In genomic region chr7:2444476-2444875, GRCh38 we compare ENCODE assay signal across 16 cellular contexts. TPM values are rescaled to one million over a fixed set of nuclear protein-coding genes. Genes with fewer than 3 reads are reported as not detected.
DNase-seq lines count a peak whose midpoint lies in the region; ATAC-seq, FAIRE-seq and TF ChIP-seq lines count a peak whose summit lies in the region.
"Had no signal": no experiment of that assay in that cellular context is flagged by ENCODE, and none has a peak within 500 bp of the region (broad histone marks: within the 10 kb centered on the region; RNA-seq: fewer than 3 reads in every experiment).

No MANE protein-coding gene starts in this region.

- H3K9me3 Mint-ChIP-seq in neural crest cell: no peaks in the 10 kb centered on the region
- H3K9me3 Mint-ChIP-seq in nephron progenitor cell: no peaks in the 10 kb centered on the region
- H3K9me3 Mint-ChIP-seq in activated CD8-positive, alpha-beta memory T cell treated with anti-CD3 and anti-CD28 coated beads, Interleukin-2, amount 10 ng/mL, durations not matched to agents 7 days and 5 days (ENCODE audit: low read depth): no peaks in the 10 kb centered on the region
- H3K9me3 Mint-ChIP-seq: CD4-positive, alpha-beta T cell; naive thymus-derived CD4-positive, alpha-beta T cell had no signal

- TF ChIP-seq RAD21 in HepG2 (CRISPR knock-in tag; IDR thresholded peaks at IDR 0.05): no peak

- POLR2A ChIA-PET in HepG2 (lab: Yijun Ruan, JAX): no interaction called here

- TF ChIP-seq CTCF in fibroblast of the aortic adventitia (IDR thresholded peaks at IDR 0.05; ENCODE audit: insufficient read depth, low read length) (no peak), neural crest cell (conservative IDR thresholded peaks at IDR 0.05) (no peak), nephron progenitor cell (IDR thresholded peaks at IDR 0.05) (no peak), HepG2 (CRISPR knock-in tag; IDR thresholded peaks at IDR 0.05) (no peak)

- no peak for ATAC-seq in activated CD8-positive, alpha-beta memory T cell treated with anti-CD3 and anti-CD28 coated beads, Interleukin-2, amount 10 ng/mL, durations not matched to agents 7 days and 5 days
- no peak for ATAC-seq in HepG2
- ATAC-seq: naive thymus-derived CD4-positive, alpha-beta T cell had no signal

- no peak overlapping the region for H3K4me2 ChIP-seq in HepG2 (ENCODE audit: low read depth, low read length)

- H3K9ac ChIP-seq in HepG2 (ENCODE audit: insufficient read depth, low read depth, low read length): no peak overlapping the region

- FAIRE-seq in HepG2 (lab: Jason Lieb, UNC): no peak

- peaks cover 17% of the 10 kb centered on the region for H3K4me1 ChIP-seq in HepG2 (ENCODE audit: insufficient read depth, low read length)

- in situ Hi-C loops in HepG2 (cut with HindIII; ENCODE audit: extremely low pct_ligation_motif_present, low pct_unique_long_range_greater_than_20kb): no loop called here

- peaks cover 14% of the 10 kb centered on the region for H3K4me1 Mint-ChIP-seq in neural crest cell
- peaks cover 62% of the 10 kb centered on the region for H3K4me1 Mint-ChIP-seq in nephron progenitor cell
- H3K4me1 Mint-ChIP-seq in activated CD8-positive, alpha-beta memory T cell treated with anti-CD3 and anti-CD28 coated beads, Interleukin-2, amount 10 ng/mL, durations not matched to agents 7 days and 5 days: peaks cover 16% of the 10 kb centered on the region

- H3K79me2 ChIP-seq in HepG2 (ENCODE audit: insufficient read depth, low read length): no peaks in the 10 kb centered on the region

- CTCF ChIA-PET in activated CD8-positive, alpha-beta memory T cell treated with anti-CD3 and anti-CD28 coated beads, Interleukin-2, amount 10 ng/mL, durations not matched to agents 7 days and 5 days (lab: Charles Lee): no interaction called here
- CTCF ChIA-PET in HepG2 (lab: Yijun Ruan, JAX; ENCODE audit: low intra/inter-chr PET ratio, low total read pairs): no interaction called here

- TF ChIP-seq EP300 in HepG2 (IDR thresholded peaks at IDR 0.05; ENCODE audit: low read depth in 2 of 2, low read length in 2 of 2) (no peak), HepG2 (CRISPR knock-in tag; IDR thresholded peaks at IDR 0.05; ENCODE audit: borderline replicate concordance) (no peak)

- H3K27me3 Mint-ChIP-seq in neural crest cell (ENCODE audit: low read depth): no peaks in the 10 kb centered on the region
- peaks cover 11% of the 10 kb centered on the region for H3K27me3 Mint-ChIP-seq in nephron progenitor cell (ENCODE audit: low read depth, poor library complexity)
- H3K27me3 Mint-ChIP-seq in activated CD8-positive, alpha-beta memory T cell treated with anti-CD3 and anti-CD28 coated beads, Interleukin-2, amount 10 ng/mL, durations not matched to agents 7 days and 5 days: no peaks in the 10 kb centered on the region
- H3K27me3 Mint-ChIP-seq: activated naive CD8-positive, alpha-beta T cell; CD4-positive, alpha-beta T cell; naive thymus-derived CD4-positive, alpha-beta T cell had no signal

- no peaks in the 10 kb centered on the region for H3K36me3 ChIP-seq in HepG2 (replicated peaks in 1 of 2; ENCODE audit: control insufficient read depth in 1 of 2, insufficient read depth in 2 of 2, low read length in 2 of 2)
- H3K36me3 ChIP-seq: upper lobe of right lung had no signal

- H3K4me3 Mint-ChIP-seq in neural crest cell (no peak overlapping the region), nephron progenitor cell (no peak overlapping the region)
- H3K4me3 Mint-ChIP-seq in activated CD8-positive, alpha-beta memory T cell treated with anti-CD3 and anti-CD28 coated beads, Interleukin-2, amount 10 ng/mL, durations not matched to agents 7 days and 5 days: no peak overlapping the region
- H3K4me3 Mint-ChIP-seq: activated naive CD8-positive, alpha-beta T cell; CD4-positive, alpha-beta T cell; naive thymus-derived CD4-positive, alpha-beta T cell had no signal

- no peak overlapping the region for H3K4me3 ChIP-seq in fibroblast of the aortic adventitia (ENCODE audit: low read depth, low read length)
- H3K4me3 ChIP-seq in HepG2 (replicated peaks in 1 of 3; ENCODE audit: insufficient read depth in 1 of 3, low read depth in 2 of 3, low read length in 3 of 3): no peak overlapping the region
- H3K4me3 ChIP-seq: upper lobe of right lung had no signal

- H3K27ac ChIP-seq in HepG2 (ENCODE audit: extremely low read length, insufficient read depth, low read length): no peak overlapping the region
- H3K27ac ChIP-seq: upper lobe of right lung had no signal

- no peak for TF ChIP-seq POLR2A in HepG2 (IDR thresholded peaks at IDR 0.05; ENCODE audit: insufficient read depth in 1 of 2, low read depth in 2 of 2, low read length in 2 of 2)

- BruUV-seq in HepG2 (replicated peaks; lab: Mats Ljungman, UMichigan): no TSS peak

- no peaks in the 10 kb centered on the region for H3K36me3 Mint-ChIP-seq in neural crest cell (ENCODE audit: low read depth)
- H3K36me3 Mint-ChIP-seq in nephron progenitor cell (ENCODE audit: low read depth): peaks cover 11% of the 10 kb centered on the region
- H3K36me3 Mint-ChIP-seq in activated CD8-positive, alpha-beta memory T cell treated with anti-CD3 and anti-CD28 coated beads, Interleukin-2, amount 10 ng/mL, durations not matched to agents 7 days and 5 days: peaks cover 13% of the 10 kb centered on the region
- H3K36me3 Mint-ChIP-seq: activated naive CD8-positive, alpha-beta T cell had no signal

- intact Hi-C loops in HepG2 (cut with micrococcal nuclease; ENCODE audit: unreplicated experiment): no loop called here

- H3K27ac Mint-ChIP-seq in neural crest cell (ENCODE audit: unreplicated experiment) (peak overlapping the region; percentile 27), nephron progenitor cell (no peak overlapping the region)
- H3K27ac Mint-ChIP-seq in activated CD8-positive, alpha-beta memory T cell treated with anti-CD3 and anti-CD28 coated beads, Interleukin-2, amount 10 ng/mL, durations not matched to agents 7 days and 5 days: no peak overlapping the region
- H3K27ac Mint-ChIP-seq: activated naive CD8-positive, alpha-beta T cell; CD4-positive, alpha-beta T cell; naive thymus-derived CD4-positive, alpha-beta T cell had no signal

- 93% methylated on average over 3 of the region's 3 CpGs for WGBS in HepG2 (ENCODE audit: low lambda C conversion rate)

- no peaks in the 10 kb centered on the region for H3K27me3 ChIP-seq in HepG2 (ENCODE audit: control insufficient read depth in 1 of 2, insufficient read depth in 2 of 2, low read length in 2 of 2)
- H3K27me3 ChIP-seq: upper lobe of right lung had no signal

- H4K20me1 ChIP-seq in HepG2 (ENCODE audit: insufficient read depth, low read length): no peaks in the 10 kb centered on the region

- peak; percentile 91 for DNase-seq in AG08396 (ENCODE audit: low spot score)
- peak; percentile 58 for DNase-seq in RPMI7951 (ENCODE audit: low read depth)
- DNase-seq in fibroblast of the aortic adventitia (ENCODE audit: low read depth): peak; percentile 85
- DNase-seq in neural crest cell (ENCODE audit: low read depth, low spot score): no peak
- DNase-seq in nephron progenitor cell: no peak
- no peak for DNase-seq in activated CD8-positive, alpha-beta memory T cell treated with anti-CD3 and anti-CD28 coated beads, Interleukin-2, amount 10 ng/mL, durations not matched to agents 7 days and 5 days
- no peak for DNase-seq in HepG2 (ENCODE audit: low spot score)
- DNase-seq in NCI-H2171 (lab: John Stamatoyannopoulos, UW): no peak
- DNase-seq: activated CD4-positive, alpha-beta T cell treated with anti-CD3 and anti-CD28 coated beads for 48 hours; CD4-positive, alpha-beta T cell; naive thymus-derived CD4-positive, alpha-beta T cell; SHP77; stimulated activated CD4-positive, alpha-beta T cell treated with anti-CD3 and anti-CD28 coated beads, Interleukin-4, amount 100 ng/mL, for 24 hours had no signal

- no peak overlapping the region for H2AFZ ChIP-seq in HepG2 (ENCODE audit: low read length)

- no peaks in the 10 kb centered on the region for H3K9me3 ChIP-seq in HepG2 (ENCODE audit: low read length)
- H3K9me3 ChIP-seq: upper lobe of right lung had no signal

RNA-seq across cellular contexts. Expression of gene GRIFIN, which starts 31.7 kb away (rescaled TPM):
- not detected in 2 replicates for total RNA-seq in RPMI7951 (2014; rRNA removed; shearing (Covaris generic))
- total RNA-seq in fibroblast of the aortic adventitia (ENCODE audit: low replicate concordance) (not detected in 2 replicates), neural crest cell (not detected in 2 replicates), HepG2 (2016; rRNA removed; fragmentation: Illumina TruSeq; extraction: Trizol) (not detected in 2 replicates)
- not detected for total RNA-seq in activated CD8-positive, alpha-beta memory T cell treated with anti-CD3 and anti-CD28 coated beads, Interleukin-2, amount 10 ng/mL, durations not matched to agents 7 days and 5 days
- total RNA-seq in HepG2 (2016; cell fraction: cytosol; rRNA removed; fragmentation: Illumina TruSeq; extraction: Trizol; ENCODE audit: low read depth): not detected in 2 replicates
- not detected in 2 replicates for total RNA-seq in HepG2 (2016; cell fraction: insoluble cytoplasmic fraction; rRNA removed; fragmentation: Illumina TruSeq; extraction: Trizol)
- total RNA-seq in HepG2 (2016; cell fraction: membrane; rRNA removed; fragmentation: Illumina TruSeq; extraction: Trizol): not detected in 2 replicates
- total RNA-seq in HepG2 (2016; cell fraction: nucleus; rRNA removed; fragmentation: Illumina TruSeq; extraction: Trizol): not detected in 2 replicates
- polyA plus RNA-seq in HepG2 (2011; rRNA removed): not detected in 2 replicates
- polyA plus RNA-seq in HepG2 (2011; cell fraction: cytosol; rRNA removed): not detected in 2 replicates
- polyA plus RNA-seq in HepG2 (2011; cell fraction: nucleus; rRNA removed): not detected in 2 replicates
- polyA plus RNA-seq in HepG2 (2012): not detected in 2 replicates
- polyA plus RNA-seq in HepG2 (2016; cell fraction: cytosol; fragmentation: Illumina TruSeq; extraction: Trizol; ENCODE audit: low read depth): not detected in 2 replicates
- not detected in 2 replicates for polyA plus RNA-seq in HepG2 (2016; cell fraction: insoluble cytoplasmic fraction; fragmentation: Illumina TruSeq; extraction: Trizol; ENCODE audit: low read depth)
- not detected in 2 replicates for polyA plus RNA-seq in HepG2 (2016; cell fraction: membrane; fragmentation: Illumina TruSeq; extraction: Trizol; ENCODE audit: low read depth)
- polyA plus RNA-seq in HepG2 (2016; cell fraction: nucleus; fragmentation: Illumina TruSeq; extraction: Trizol; ENCODE audit: insufficient read depth, low read depth): not detected in 2 replicates
- polyA minus RNA-seq in HepG2 (2011; rRNA and poly(A)+ RNA removed; ENCODE audit: low replicate concordance): not detected in 2 replicates
- polyA minus RNA-seq in HepG2 (2011; cell fraction: cytosol; rRNA and poly(A)+ RNA removed): not detected in 2 replicates
- not detected in 2 replicates for polyA minus RNA-seq in HepG2 (2011; cell fraction: nucleus; rRNA and poly(A)+ RNA removed)
- total RNA-seq: CD4-positive, alpha-beta T cell; naive thymus-derived CD4-positive, alpha-beta T cell; upper lobe of right lung had no signal
- polyA plus RNA-seq: esophagus; naive thymus-derived CD4-positive, alpha-beta T cell had no signal

RNA-seq across cellular contexts. Expression of gene CHST12, which starts 41.1 kb away (rescaled TPM):
- 5.9 and 8.0 TPM in 2 replicates for total RNA-seq in RPMI7951 (2014; rRNA removed; shearing (Covaris generic))
- total RNA-seq in fibroblast of the aortic adventitia (ENCODE audit: low replicate concordance) (2.2 and 4.2 TPM in 2 replicates), neural crest cell (13.5 and 15.0 TPM in 2 replicates), HepG2 (2016; rRNA removed; fragmentation: Illumina TruSeq; extraction: Trizol) (3.7 and 6.4 TPM in 2 replicates)
- 100 to 1,000 TPM in 1 of 2 experiments, 10 to 100 TPM in 1; 70.8 to 103 TPM for total RNA-seq in activated CD8-positive, alpha-beta memory T cell treated with anti-CD3 and anti-CD28 coated beads, Interleukin-2, amount 10 ng/mL, durations not matched to agents 7 days and 5 days
- 1.4 and 1.5 TPM in 2 replicates for total RNA-seq in HepG2 (2016; cell fraction: cytosol; rRNA removed; fragmentation: Illumina TruSeq; extraction: Trizol; ENCODE audit: low read depth)
- total RNA-seq in HepG2 (2016; cell fraction: insoluble cytoplasmic fraction; rRNA removed; fragmentation: Illumina TruSeq; extraction: Trizol): 3.5 and 6.3 TPM in 2 replicates
- total RNA-seq in HepG2 (2016; cell fraction: membrane; rRNA removed; fragmentation: Illumina TruSeq; extraction: Trizol): 3.9 and 4.8 TPM in 2 replicates
- total RNA-seq in HepG2 (2016; cell fraction: nucleus; rRNA removed; fragmentation: Illumina TruSeq; extraction: Trizol): 5.8 and 6.9 TPM in 2 replicates
- 15.8 and 17.0 TPM in 2 replicates for polyA plus RNA-seq in HepG2 (2011; rRNA removed)
- polyA plus RNA-seq in HepG2 (2011; cell fraction: cytosol; rRNA removed): 14.4 and 28.9 TPM in 2 replicates
- polyA plus RNA-seq in HepG2 (2011; cell fraction: nucleus; rRNA removed): 16.3 and 21.2 TPM in 2 replicates
- 8.1 and 11.8 TPM in 2 replicates for polyA plus RNA-seq in HepG2 (2012)
- 3.3 and 4.7 TPM in 2 replicates for polyA plus RNA-seq in HepG2 (2016; cell fraction: cytosol; fragmentation: Illumina TruSeq; extraction: Trizol; ENCODE audit: low read depth)
- 5.7 and 8.1 TPM in 2 replicates for polyA plus RNA-seq in HepG2 (2016; cell fraction: insoluble cytoplasmic fraction; fragmentation: Illumina TruSeq; extraction: Trizol; ENCODE audit: low read depth)
- 5.6 and 6.2 TPM in 2 replicates for polyA plus RNA-seq in HepG2 (2016; cell fraction: membrane; fragmentation: Illumina TruSeq; extraction: Trizol; ENCODE audit: low read depth)
- 21.2 and 23.6 TPM in 2 replicates for polyA plus RNA-seq in HepG2 (2016; cell fraction: nucleus; fragmentation: Illumina TruSeq; extraction: Trizol; ENCODE audit: insufficient read depth, low read depth)
- 12.0 and 35.8 TPM in 2 replicates for polyA minus RNA-seq in HepG2 (2011; rRNA and poly(A)+ RNA removed; ENCODE audit: low replicate concordance)
- polyA minus RNA-seq in HepG2 (2011; cell fraction: cytosol; rRNA and poly(A)+ RNA removed): 12.9 and 20.5 TPM in 2 replicates
- 5.7 TPM in 2 replicates for polyA minus RNA-seq in HepG2 (2011; cell fraction: nucleus; rRNA and poly(A)+ RNA removed)

Comparison
In these comparisons a context has a peak if more than half of its experiments do, and no peak if none do; other contexts are left out.
1. DNase-seq: peak in AG08396 (single experiment), RPMI7951 (single experiment) and fibroblast of the aortic adventitia (single experiment); none in neural crest cell (single experiment), nephron progenitor cell (single experiment), activated CD8-positive, alpha-beta memory T cell treated with anti-CD3 and anti-CD28 coated beads, Interleukin-2, amount 10 ng/mL, durations not matched to agents 7 days and 5 days (single experiment), HepG2 (single experiment) and NCI-H2171 (single experiment).